Comparison of ENCODE assay signal across 8 cellular contexts in the genomic region with DNA sequence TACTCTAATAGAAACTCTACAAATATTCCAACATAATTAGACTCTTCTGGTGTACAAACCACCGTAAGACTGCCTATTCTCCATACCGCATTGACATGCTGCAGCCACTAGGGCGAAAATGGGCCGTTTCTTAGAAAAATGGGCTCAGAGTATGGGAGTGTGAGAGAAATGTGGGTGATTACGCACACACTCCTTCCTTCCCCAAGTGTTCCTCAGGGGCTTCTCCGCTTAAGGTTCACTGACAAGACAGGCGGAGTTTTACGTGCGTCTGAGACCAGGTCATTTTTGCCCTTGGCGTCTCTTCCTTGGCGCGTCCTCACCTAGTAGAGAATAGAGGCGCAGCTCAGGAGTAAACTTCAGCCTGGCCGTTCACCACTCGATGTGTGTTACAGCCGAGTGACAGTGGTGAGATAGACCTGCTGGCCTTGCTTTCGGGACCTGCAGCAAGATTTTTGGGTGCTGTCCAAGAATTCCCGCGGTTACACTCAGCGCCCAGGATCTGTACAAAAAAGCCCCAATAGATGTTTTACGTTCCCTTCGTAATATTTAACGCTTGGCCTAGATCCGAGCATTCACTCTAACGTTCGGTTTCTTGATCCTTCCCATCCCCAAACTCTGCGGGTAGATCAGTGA. TPM values are rescaled to one million over a fixed set of nuclear protein-coding genes. Genes with fewer than 3 reads are reported as not detected.
DNase-seq lines count a peak whose midpoint lies in the region; ATAC-seq and TF ChIP-seq lines count a peak whose summit lies in the region.

No MANE protein-coding gene starts in this region.

- WGBS in right lobe of liver (ENCODE audit: insufficient coverage, low coverage, low lambda C conversion rate, missing lambda C conversion rate): 3% methylated on average over 25 of the region's 27 CpGs
- 0 to 9% methylated on average over 7 to 27 of the region's 27 CpGs for WGBS in transverse colon (ENCODE audit: low coverage in 1 of 2), 2 donors

- H3K4me1 ChIP-seq in BLaER1 treated with 17β-estradiol and CSF1 and Interleukin-3, amounts not matched to agents 10 nM and 100 nM: peaks cover 0 to 9% (median 6%) of the 10 kb centered on the region in 10 experiments; a peak in 10 of 20 replicates
- H3K4me1 ChIP-seq in right lobe of liver (peaks cover 0 to 25% (median 0%) of the 10 kb centered on the region in 4 donors), transverse colon (peaks cover 11 to 31% (median 20%) of the 10 kb centered on the region in 4 donors)

- H3K4me1 Mint-ChIP-seq in IgD-negative memory B cell: peaks cover 0 to 10% (median 6%) of the 10 kb centered on the region in 3 donors
- no peaks in the 10 kb centered on the region for H3K4me1 Mint-ChIP-seq in central memory CD8-positive, alpha-beta T cell

- no peaks in the 10 kb centered on the region for H3K36me3 Mint-ChIP-seq in IgD-negative memory B cell
- no peaks in the 10 kb centered on the region for H3K36me3 Mint-ChIP-seq in central memory CD8-positive, alpha-beta T cell (ENCODE audit: insufficient read depth)

- intact Hi-C loops in right lobe of liver (cut with DNase I) (no loop called here), transverse colon (cut with DNase I; ENCODE audit: low total_unique reads) (no loop called here)

- TF ChIP-seq POLR2A in right lobe of liver (IDR thresholded peaks at IDR 0.05) (no peak), transverse colon (IDR thresholded peaks at IDR 0.05) (no peak)

- no peak for TF ChIP-seq EP300 in transverse colon (IDR thresholded peaks at IDR 0.05; ENCODE audit: low read depth)

- H3K4me3 ChIP-seq in BLaER1 treated with 17β-estradiol and CSF1 and Interleukin-3, amounts not matched to agents 10 nM and 100 nM: peak overlapping the region; percentile 28 to 56 (median 38); a peak in 11 of 20 replicates
- H3K4me3 ChIP-seq in right lobe of liver: peak overlapping the region; percentile 9 to 37 (median 20)
- H3K4me3 ChIP-seq in transverse colon: peak overlapping the region in 3 of 4 donors; percentile 0 to 53 (median 31)

- no peaks in the 10 kb centered on the region for H4K20me1 ChIP-seq in BLaER1 treated with 17β-estradiol and CSF1 and Interleukin-3, amounts not matched to agents 10 nM and 100 nM

- peak overlapping the region; percentile 54 to 79 (median 69); a peak in 21 of 22 replicates for H3K4me2 ChIP-seq in BLaER1 treated with 17β-estradiol and CSF1 and Interleukin-3, amounts not matched to agents 10 nM and 100 nM

- DNase-seq in central memory CD8-positive, alpha-beta T cell (ENCODE audit: low spot score in 2 of 2): no peak
- DNase-seq in right lobe of liver (no peak), transverse colon (no peak), NCI-H2107 (lab: John Stamatoyannopoulos, UW) (no peak), KG1 (lab: John Stamatoyannopoulos, UW) (no peak)

- in situ Hi-C loops in transverse colon (cut with MboI; ENCODE audit: low pct_ligation_motif_present in 1 of 4, low pct_unique_long_range_greater_than_20kb in 1 of 4, low sequenced_read_pairs in 3 of 4): loop anchor here in 1 of 4 donors (25.0 kb wide), 1 partner anchor 595 kb away; no protein-coding TSS in a partner anchor

- H3K27ac ChIP-seq in BLaER1 treated with 17β-estradiol and CSF1 and Interleukin-3, amounts not matched to agents 10 nM and 100 nM: no peak overlapping the region
- H3K27ac ChIP-seq in right lobe of liver (no peak overlapping the region), transverse colon (no peak overlapping the region)

- H3K4me3 Mint-ChIP-seq in IgD-negative memory B cell: peak overlapping the region in 3 of 4 donors; percentile 12 to 36 (median 17)
- peak overlapping the region; percentile 3 for H3K4me3 Mint-ChIP-seq in central memory CD8-positive, alpha-beta T cell

- H3K36me3 ChIP-seq in BLaER1 treated with 17β-estradiol and CSF1 and Interleukin-3, amounts not matched to agents 10 nM and 100 nM: no peaks in the 10 kb centered on the region
- H3K36me3 ChIP-seq in right lobe of liver (no peaks in the 10 kb centered on the region), transverse colon (no peaks in the 10 kb centered on the region)

- no peak overlapping the region for H3K27ac Mint-ChIP-seq in IgD-negative memory B cell
- no peak overlapping the region for H3K27ac Mint-ChIP-seq in central memory CD8-positive, alpha-beta T cell (ENCODE audit: low read depth)

- H3K9ac ChIP-seq in BLaER1 treated with 17β-estradiol and CSF1 and Interleukin-3, amounts not matched to agents 10 nM and 100 nM: no peak overlapping the region

- H3K9me3 ChIP-seq in BLaER1 treated with 17β-estradiol and CSF1 and Interleukin-3, amounts not matched to agents 10 nM and 100 nM (replicated peaks in 1 of 11): peaks cover 20 to 53% (median 34%) of the 10 kb centered on the region in 11 experiments
- no peaks in the 10 kb centered on the region for H3K9me3 ChIP-seq in right lobe of liver
- no peaks in the 10 kb centered on the region for H3K9me3 ChIP-seq in transverse colon

- peaks cover 37% of the 10 kb centered on the region for H3K27me3 Mint-ChIP-seq in IgD-negative memory B cell
- H3K27me3 Mint-ChIP-seq in central memory CD8-positive, alpha-beta T cell: peaks cover 68% of the 10 kb centered on the region

- H3K9me3 Mint-ChIP-seq in IgD-negative memory B cell: peaks cover 5 to 8% (median 7%) of the 10 kb centered on the region in 3 donors
- no peaks in the 10 kb centered on the region for H3K9me3 Mint-ChIP-seq in central memory CD8-positive, alpha-beta T cell

- peak in 2 of 4 donors; percentile 10 to 28 for TF ChIP-seq CTCF in right lobe of liver (IDR thresholded peaks at IDR 0.05)
- peak; percentile 18 to 35 (median 27) for TF ChIP-seq CTCF in transverse colon (IDR thresholded peaks at IDR 0.05)

- ATAC-seq in GM18909 (IDR thresholded peaks at IDR 0.05; ENCODE audit: poor library complexity, unreplicated experiment) (peak; percentile 33), right lobe of liver (peak; percentile 17 to 49 (median 26))
- no peak for ATAC-seq in central memory CD8-positive, alpha-beta T cell (replicated peaks; ENCODE audit: extremely low read depth, poor library complexity, severe bottlenecking)

- H3K27me3 ChIP-seq in BLaER1 treated with 17β-estradiol and CSF1 and Interleukin-3, amounts not matched to agents 10 nM and 100 nM: peaks cover 5 to 37% (median 25%) of the 10 kb centered on the region in 11 experiments; a peak in 20 of 22 replicates
- peaks cover 4 to 6% of the 10 kb centered on the region in 2 donors for H3K27me3 ChIP-seq in right lobe of liver
- H3K27me3 ChIP-seq in transverse colon: peaks cover 63% of the 10 kb centered on the region

RNA-seq across cellular contexts. Expression of gene NTRK2, which starts 1.8 kb away (rescaled TPM):
- polyA plus RNA-seq in IgD-negative memory B cell: not detected
- under 1 TPM; 0.18 to 0.49 (median 0.30) TPM for total RNA-seq in right lobe of liver
- total RNA-seq in transverse colon: 10 to 100 TPM in 1 of 4 donors, 1 to 10 TPM in 3; 2.2 to 10.1 (median 6.4) TPM
